8 cellular contexts compared by ENCODE assay signal in the genomic region with DNA sequence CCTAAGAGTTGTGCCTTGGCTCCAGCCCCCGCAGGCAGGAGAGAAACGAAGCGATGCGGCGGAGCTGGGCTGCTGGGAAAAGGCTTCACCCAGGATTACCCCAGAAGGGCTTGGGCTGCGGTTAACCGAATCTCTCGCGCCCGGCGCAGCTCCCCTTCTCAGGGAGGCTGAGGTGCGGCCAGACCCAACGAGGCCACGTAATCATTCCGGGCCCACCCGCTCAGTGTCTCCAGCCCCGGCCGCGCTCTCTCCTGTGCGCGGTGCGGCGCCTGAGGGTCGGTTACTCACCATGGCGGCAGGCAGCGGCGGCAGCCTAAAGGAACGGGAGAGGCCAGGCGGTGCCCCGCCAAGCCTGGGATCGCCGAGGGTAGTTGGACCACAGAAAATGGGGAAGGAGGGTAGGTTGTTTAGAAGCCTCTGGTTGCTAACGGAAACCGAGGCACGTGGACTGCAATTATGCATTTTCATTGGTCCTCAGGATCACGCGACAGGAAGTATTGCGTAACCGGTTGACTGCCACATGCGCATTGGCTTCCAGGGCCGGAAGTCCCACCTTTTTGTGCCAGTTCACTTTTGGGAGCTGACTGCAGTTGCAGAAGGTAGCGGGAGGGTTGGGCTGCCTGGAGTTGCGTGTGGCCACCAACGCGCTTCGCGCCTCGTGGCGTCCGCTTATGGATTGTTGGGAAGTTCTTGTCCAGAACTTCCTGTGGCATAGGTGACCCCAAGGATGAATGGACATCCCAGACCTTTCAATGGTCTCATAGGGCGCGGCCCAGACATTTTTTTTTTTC. TPM values are rescaled to one million over a fixed set of nuclear protein-coding genes. Genes with fewer than 3 reads are reported as not detected.
DNase-seq lines count a peak whose midpoint lies in the region; TF ChIP-seq lines count a peak whose summit lies in the region.

LZTFL1 (minus strand) TSS at position 419 of the 791 bp plus-strand sequence; CDS start at position 291, 128 bp downstream.

- no peaks in the 10 kb centered on the region for H3K9me3 Mint-ChIP-seq in stimulated activated naive CD8-positive, alpha-beta T cell treated with anti-CD3 and anti-CD28 coated beads, Interleukin-15, Interleukin-2, amounts not matched to agents 100 ng/mL and 50 ng/mL, for 24 hours

- peaks cover 4% of the 10 kb centered on the region for H3K27me3 Mint-ChIP-seq in stimulated activated naive CD8-positive, alpha-beta T cell treated with anti-CD3 and anti-CD28 coated beads, Interleukin-15, Interleukin-2, amounts not matched to agents 100 ng/mL and 50 ng/mL, for 24 hours

- peak within 1 kb of the TSS; percentile 77 for H3K4me2 ChIP-seq in neural cell (ENCODE audit: low read length)

- DNase-seq in DMS53 treated with DMSO at 0.1 percent for 48 hours (lab: John Stamatoyannopoulos, UW; ENCODE audit: unreplicated experiment), result peak; percentile 63
- peak; percentile 86 for DNase-seq in GOT3 (lab: John Stamatoyannopoulos, UW)
- DNase-seq in M059J (ENCODE audit: low read depth), result peak; percentile 95
- DNase-seq in SHP77 treated with DMSO at 0.1 percent for 48 hours (lab: John Stamatoyannopoulos, UW), result peak; percentile 83
- DNase-seq in activated gamma-delta T cell (lab: John Stamatoyannopoulos, UW), result peak; percentile 52
- DNase-seq in foreskin fibroblast, result peak; percentile 96 to 98

- peak within 1 kb of the TSS; percentile 88 to 97 for H3K4me3 ChIP-seq in foreskin fibroblast (ENCODE audit: low read depth in 1 of 2, low read length in 2 of 2)
- H3K4me3 ChIP-seq in neural cell (ENCODE audit: low read length), result peak within 1 kb of the TSS; percentile 98

- H4K20me1 ChIP-seq in neural cell (ENCODE audit: insufficient read depth), result no peaks in the 10 kb centered on the region

- peaks cover 14% of the 10 kb centered on the region for H3K4me1 Mint-ChIP-seq in stimulated activated naive CD8-positive, alpha-beta T cell treated with anti-CD3 and anti-CD28 coated beads, Interleukin-15, Interleukin-2, amounts not matched to agents 100 ng/mL and 50 ng/mL, for 24 hours (ENCODE audit: low read depth)

- TF ChIP-seq RAD21 in neural cell (conservative IDR thresholded peaks at IDR 0.05), result peak; percentile 48

- peak within 1 kb of the TSS; percentile 44 for H3K27ac ChIP-seq in neural cell (ENCODE audit: low read length)

- H3K36me3 Mint-ChIP-seq in stimulated activated naive CD8-positive, alpha-beta T cell treated with anti-CD3 and anti-CD28 coated beads, Interleukin-15, Interleukin-2, amounts not matched to agents 100 ng/mL and 50 ng/mL, for 24 hours (ENCODE audit: low read depth), result peaks cover under 1% of the 10 kb centered on the region

- no peaks in the 10 kb centered on the region for H3F3A ChIP-seq in neural cell (ENCODE audit: insufficient read depth, low read length, poor library complexity, severe bottlenecking)

- peak within 1 kb of the TSS; percentile 74 for H3K27ac Mint-ChIP-seq in stimulated activated naive CD8-positive, alpha-beta T cell treated with anti-CD3 and anti-CD28 coated beads, Interleukin-15, Interleukin-2, amounts not matched to agents 100 ng/mL and 50 ng/mL, for 24 hours

- peaks cover 6% of the 10 kb centered on the region for H3K27me3 ChIP-seq in neural cell (ENCODE audit: insufficient read depth, low read depth, low read length)

- H3K9me3 ChIP-seq in neural cell (ENCODE audit: low read length), result no peaks in the 10 kb centered on the region

- peak within 1 kb of the TSS; percentile 74 for H3K9ac ChIP-seq in neural cell (ENCODE audit: low read length)

- TF ChIP-seq EP300 in neural cell (conservative IDR thresholded peaks at IDR 0.05; ENCODE audit: poor library complexity, severe bottlenecking), result peak; percentile 44

- TF ChIP-seq CTCF in foreskin fibroblast (IDR thresholded peaks at IDR 0.05; ENCODE audit: low read depth, low read length) (no peak), neural cell (IDR thresholded peaks at IDR 0.05; ENCODE audit: poor library complexity, severe bottlenecking) (no peak)

- peaks cover 16% of the 10 kb centered on the region for H3K79me2 ChIP-seq in neural cell (replicated peaks; ENCODE audit: insufficient read depth, low read length)

- no peaks in the 10 kb centered on the region for H3K36me3 ChIP-seq in neural cell (ENCODE audit: insufficient read depth, low read length)

- peak within 1 kb of the TSS; percentile 88 for H3K4me3 Mint-ChIP-seq in stimulated activated naive CD8-positive, alpha-beta T cell treated with anti-CD3 and anti-CD28 coated beads, Interleukin-15, Interleukin-2, amounts not matched to agents 100 ng/mL and 50 ng/mL, for 24 hours

- no peaks in the 10 kb centered on the region for H3K9me2 ChIP-seq in neural cell (ENCODE audit: insufficient read depth, low read length)

- H2AFZ ChIP-seq in neural cell (ENCODE audit: low read depth, low read length), result peak within 1 kb of the TSS; percentile 91

TF ChIP-seq in neural cell, 6 proteins besides CTCF, POLR2A, EP300 and RAD21:
- peak; percentile 62 for TF ChIP-seq POLR2AphosphoS5 (IDR thresholded peaks at IDR 0.05)
- TF ChIP-seq TAF1 (IDR thresholded peaks at IDR 0.05; ENCODE audit: low read depth), result no peak
- peak; percentile 97 for TF ChIP-seq MXI1 (conservative IDR thresholded peaks at IDR 0.05; ENCODE audit: poor library complexity, severe bottlenecking)
- peak; percentile 64 for TF ChIP-seq SMC3 (conservative IDR thresholded peaks at IDR 0.05; ENCODE audit: poor library complexity)
- TF ChIP-seq, protein P1, sequence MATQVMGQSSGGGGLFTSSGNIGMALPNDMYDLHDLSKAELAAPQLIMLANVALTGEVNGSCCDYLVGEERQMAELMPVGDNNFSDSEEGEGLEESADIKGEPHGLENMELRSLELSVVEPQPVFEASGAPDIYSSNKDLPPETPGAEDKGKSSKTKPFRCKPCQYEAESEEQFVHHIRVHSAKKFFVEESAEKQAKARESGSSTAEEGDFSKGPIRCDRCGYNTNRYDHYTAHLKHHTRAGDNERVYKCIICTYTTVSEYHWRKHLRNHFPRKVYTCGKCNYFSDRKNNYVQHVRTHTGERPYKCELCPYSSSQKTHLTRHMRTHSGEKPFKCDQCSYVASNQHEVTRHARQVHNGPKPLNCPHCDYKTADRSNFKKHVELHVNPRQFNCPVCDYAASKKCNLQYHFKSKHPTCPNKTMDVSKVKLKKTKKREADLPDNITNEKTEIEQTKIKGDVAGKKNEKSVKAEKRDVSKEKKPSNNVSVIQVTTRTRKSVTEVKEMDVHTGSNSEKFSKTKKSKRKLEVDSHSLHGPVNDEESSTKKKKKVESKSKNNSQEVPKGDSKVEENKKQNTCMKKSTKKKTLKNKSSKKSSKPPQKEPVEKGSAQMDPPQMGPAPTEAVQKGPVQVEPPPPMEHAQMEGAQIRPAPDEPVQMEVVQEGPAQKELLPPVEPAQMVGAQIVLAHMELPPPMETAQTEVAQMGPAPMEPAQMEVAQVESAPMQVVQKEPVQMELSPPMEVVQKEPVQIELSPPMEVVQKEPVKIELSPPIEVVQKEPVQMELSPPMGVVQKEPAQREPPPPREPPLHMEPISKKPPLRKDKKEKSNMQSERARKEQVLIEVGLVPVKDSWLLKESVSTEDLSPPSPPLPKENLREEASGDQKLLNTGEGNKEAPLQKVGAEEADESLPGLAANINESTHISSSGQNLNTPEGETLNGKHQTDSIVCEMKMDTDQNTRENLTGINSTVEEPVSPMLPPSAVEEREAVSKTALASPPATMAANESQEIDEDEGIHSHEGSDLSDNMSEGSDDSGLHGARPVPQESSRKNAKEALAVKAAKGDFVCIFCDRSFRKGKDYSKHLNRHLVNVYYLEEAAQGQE (IDR thresholded peaks at IDR 0.05; ENCODE audit: borderline replicate concordance), result peak; percentile 36
- no peak for TF ChIP-seq EZH2 (IDR thresholded peaks at IDR 0.05; ENCODE audit: borderline replicate concordance, insufficient read depth, low read length, poor library complexity, severe bottlenecking)
TF ChIP-seq in neural cell: peak in this region for 4.

RNA-seq across cellular contexts. Expression of gene LZTFL1, which starts in this region (rescaled TPM):
- total RNA-seq in M059J (2014; rRNA removed; shearing (Covaris generic)), result 15.9 and 18.0 TPM in 2 replicates
- 26.8 and 27.6 TPM in 2 replicates for polyA plus RNA-seq in neural cell
- 27.3 and 44.0 TPM in 2 replicates for polyA minus RNA-seq in neural cell

Comparison
In these comparisons a context has a peak if more than half of its experiments do, and no peak if none do; other contexts are left out.
1. Peak in every context shown above with its lines: DNase-seq, H3K4me3 ChIP-seq and H3K27ac ChIP-seq.